Comparison of ENCODE assay signal across 8 cellular contexts in genomic region chrX:24025741-24026402, GRCh38. TPM values are rescaled to one million over a fixed set of nuclear protein-coding genes. Genes with fewer than 3 reads are reported as not detected.
DNase-seq lines count a peak whose midpoint lies in the region; ATAC-seq and TF ChIP-seq lines count a peak whose summit lies in the region.

No MANE protein-coding gene starts in this region.

- H3K4me3 ChIP-seq in AG10803 (ENCODE audit: low read length): peak overlapping the region; percentile 78
- H3K4me3 ChIP-seq in cardiac fibroblast (replicated peaks in 1 of 2; ENCODE audit: low read depth in 2 of 2, low read length in 2 of 2): peak overlapping the region; percentile 63 to 68
- H3K4me3 ChIP-seq in left lung: peak overlapping the region; percentile 36 to 64
- peak overlapping the region; percentile 28 to 79 for H3K4me3 ChIP-seq in stomach smooth muscle (ENCODE audit: low read length in 2 of 2)

- H3K36me3 ChIP-seq in left lung: no peaks in the 10 kb centered on the region
- H3K36me3 ChIP-seq in stomach smooth muscle (ENCODE audit: control insufficient read depth in 2 of 2, insufficient read depth in 2 of 2, low read length in 2 of 2): no peaks in the 10 kb centered on the region

- ATAC-seq in GM18519 (IDR thresholded peaks at IDR 0.05; ENCODE audit: low FRiP score, unreplicated experiment) (peak; percentile 13), HG03025 (IDR thresholded peaks at IDR 0.05; ENCODE audit: low FRiP score, unreplicated experiment) (peak; percentile 30), left lung (peak; percentile 21)

- CTCF ChIA-PET in GM10248 (lab: Yijun Ruan, JAX): interaction anchor here (0.8 to 3.3 kb wide), 5 partner anchors 9 to 217 kb away, joined by 3 to 16 read pairs (median 3); partner anchors contain the start of genes APOO, CXorf58 and EIF2S3

- peak; percentile 80 for DNase-seq in AG10803 (ENCODE audit: low read depth)
- peak; percentile 71 for DNase-seq in NCI-H69 (lab: John Stamatoyannopoulos, UW)
- peak; percentile 81 to 84 for DNase-seq in cardiac fibroblast (ENCODE audit: low read depth in 2 of 2)
- no peak for DNase-seq in left lung
- no peak for DNase-seq in GM10248 (ENCODE audit: extremely low spot score)

- intact Hi-C loops in left lung (cut with DNase I): no loop called here

- H3K27ac ChIP-seq in left lung (peak overlapping the region; percentile 89 to 93), stomach smooth muscle (ENCODE audit: low read length) (peak overlapping the region; percentile 90)

- no peaks in the 10 kb centered on the region for H3K9me3 ChIP-seq in left lung
- H3K9me3 ChIP-seq in stomach smooth muscle (ENCODE audit: control insufficient read depth in 2 of 2, low read length in 2 of 2): no peaks in the 10 kb centered on the region

- H3K4me1 ChIP-seq in left lung (no peaks in the 10 kb centered on the region), stomach smooth muscle (ENCODE audit: control insufficient read depth, insufficient read depth, low read length) (peaks cover 2% of the 10 kb centered on the region)

- POLR2A ChIA-PET in GM10248 (lab: Yijun Ruan, JAX): interaction anchor here (0.7 to 1.7 kb wide), 5 partner anchors 10 to 1890 kb away, joined by 3 to 16 read pairs (median 4); partner anchors contain the start of genes APOO, CXorf58 and EIF2S3

- peaks cover 0 to 16% of the 10 kb centered on the region in 2 donors for H3K27me3 ChIP-seq in left lung
- H3K27me3 ChIP-seq in stomach smooth muscle (ENCODE audit: control insufficient read depth in 1 of 2, insufficient read depth in 2 of 2, low read length in 2 of 2): peaks cover 0 to 4% of the 10 kb centered on the region in 2 donors

- H3K9ac ChIP-seq in stomach smooth muscle (ENCODE audit: low read length in 2 of 2): peak overlapping the region; percentile 49 to 87

- TF ChIP-seq CTCF in AG10803 (conservative IDR thresholded peaks at IDR 0.05; ENCODE audit: low read length) (no peak), cardiac fibroblast (IDR thresholded peaks at IDR 0.05; ENCODE audit: low read depth, low read length) (no peak), left lung (IDR thresholded peaks at IDR 0.05) (no peak), GM10248 (IDR thresholded peaks at IDR 0.05; ENCODE audit: control extremely low read depth, extremely low read depth, low read depth, missing control alignments) (no peak)

RNA-seq across cellular contexts. Expression of gene KLHL15, which starts 1.1 kb away (rescaled TPM):
- 1 to 10 TPM; 5.8 to 6.2 TPM for total RNA-seq in left lung

RNA-seq across cellular contexts. Expression of gene EIF2S3, which starts 28.9 kb away (rescaled TPM):
- total RNA-seq in left lung: 100 to 1,000 TPM; 140 to 169 TPM

Comparison
In these comparisons a context has a peak if more than half of its experiments do, and no peak if none do; other contexts are left out.
1. DNase-seq: peak in AG10803 (single experiment), NCI-H69 (single experiment) and cardiac fibroblast (2 of 2); none in left lung (0 of 2) and GM10248 (single experiment).
2. Peak in every context shown above with its lines, with median percentiles within 50 percentile points of each other: H3K4me3 ChIP-seq and ATAC-seq.